Comparison of ENCODE assay signal across 8 cellular contexts in genomic region chr7:149261321-149261828, GRCh38. TPM values are rescaled to one million over a fixed set of nuclear protein-coding genes. Genes with fewer than 3 reads are reported as not detected.
DNase-seq lines count a peak whose midpoint lies in the region; ATAC-seq and TF ChIP-seq lines count a peak whose summit lies in the region.

No MANE protein-coding gene starts in this region.

- peak; percentile 88 for DNase-seq in Daoy (ENCODE audit: low read depth)
- peak; percentile 27 for DNase-seq in H4 (ENCODE audit: low spot score)
- DNase-seq in RWPE1 (ENCODE audit: low spot score): peak; percentile 43
- DNase-seq in effector memory CD4-positive, alpha-beta T cell: no peak
- no peak for DNase-seq in SKM-1 (lab: John Stamatoyannopoulos, UW; ENCODE audit: unreplicated experiment)

- H3K36me3 ChIP-seq in effector memory CD4-positive, alpha-beta T cell (ENCODE audit: control insufficient read depth, insufficient read depth, low read length): peaks cover 15% of the 10 kb centered on the region
- peaks cover 9% of the 10 kb centered on the region for H3K36me3 ChIP-seq in muscle layer of colon (ENCODE audit: insufficient read depth, low read length)

- H3K9me3 ChIP-seq in effector memory CD4-positive, alpha-beta T cell (ENCODE audit: control insufficient read depth, low read length): no peaks in the 10 kb centered on the region
- no peaks in the 10 kb centered on the region for H3K9me3 ChIP-seq in muscle layer of colon (ENCODE audit: low read length)

- peak overlapping the region; percentile 39 for H3K9ac ChIP-seq in muscle layer of colon (ENCODE audit: low read length)

- ATAC-seq in HG02610 (IDR thresholded peaks at IDR 0.05; ENCODE audit: unreplicated experiment): no peak
- ATAC-seq in HG03439 (IDR thresholded peaks at IDR 0.05; ENCODE audit: unreplicated experiment): no peak

- H3K27me3 ChIP-seq in effector memory CD4-positive, alpha-beta T cell (replicated peaks; ENCODE audit: control insufficient read depth, insufficient read depth, low read length, poor library complexity, severe bottlenecking): no peaks in the 10 kb centered on the region
- H3K27me3 ChIP-seq in muscle layer of colon (ENCODE audit: control insufficient read depth in 1 of 2, insufficient read depth in 2 of 2, low read length in 2 of 2): no peaks in the 10 kb centered on the region

- peak overlapping the region; percentile 55 for H3K4me3 ChIP-seq in effector memory CD4-positive, alpha-beta T cell (ENCODE audit: insufficient read depth, low read depth, low read length, poor library complexity, severe bottlenecking)
- H3K4me3 ChIP-seq in muscle layer of colon (ENCODE audit: low read depth in 1 of 2, low read length in 2 of 2): peak overlapping the region; percentile 49 to 66

- peaks cover 10% of the 10 kb centered on the region for H3K4me1 ChIP-seq in effector memory CD4-positive, alpha-beta T cell (ENCODE audit: control insufficient read depth, insufficient read depth, low read length, poor library complexity, severe bottlenecking)
- H3K4me1 ChIP-seq in muscle layer of colon (ENCODE audit: insufficient read depth, low read length): no peaks in the 10 kb centered on the region

- TF ChIP-seq CTCF in RWPE1 (conservative IDR thresholded peaks at IDR 0.05; ENCODE audit: low read depth): no peak

- POLR2A ChIA-PET in RWPE1 (lab: Yijun Ruan, JAX; ENCODE audit: low non-redundant PET): interaction anchor here (0.5 to 0.6 kb wide), 2 partner anchors 142 to 160 kb away, joined by 3 to 12 read pairs; no protein-coding TSS in a partner anchor

- CTCF ChIA-PET in RWPE1 (lab: Yijun Ruan, JAX): interaction anchor here (0.6 to 1.0 kb wide), 4 partner anchors 21 to 486 kb away, joined by 3 to 5 read pairs (median 4); partner anchors contain the start of gene ZNF282

- H3K27ac ChIP-seq in RWPE1 (peak overlapping the region; percentile 89), muscle layer of colon (ENCODE audit: low read depth, low read length) (peak overlapping the region; percentile 68)
- peak overlapping the region; percentile 72 for H3K27ac ChIP-seq in effector memory CD4-positive, alpha-beta T cell (ENCODE audit: insufficient read depth, low read length, poor library complexity, severe bottlenecking)

RNA-seq across cellular contexts. Expression of gene ZNF783, which starts 0.6 kb away (rescaled TPM):
- 4.3 and 4.9 TPM in 2 replicates for total RNA-seq in Daoy (2014; rRNA removed; shearing (Covaris generic))
- 0.60 and 0.99 TPM in 2 replicates for total RNA-seq in H4 (2014; rRNA removed; shearing (Covaris generic))

RNA-seq across cellular contexts. Expression of gene ZNF212, which starts 21.9 kb away (rescaled TPM):
- 12.0 and 14.9 TPM in 2 replicates for total RNA-seq in Daoy (2014; rRNA removed; shearing (Covaris generic))
- total RNA-seq in H4 (2014; rRNA removed; shearing (Covaris generic)): 2.2 and 4.2 TPM in 2 replicates

Comparison
In these comparisons a context has a peak if more than half of its experiments do, and no peak if none do; other contexts are left out.
1. DNase-seq: peak in Daoy (single experiment), H4 (single experiment) and RWPE1 (single experiment); none in effector memory CD4-positive, alpha-beta T cell (0 of 3) and SKM-1 (single experiment).
2. Peak in every context shown above with its lines, with median percentiles within 50 percentile points of each other: H3K27ac ChIP-seq.